In genomic region chr1:224276768-224277487, GRCh38 we compare ENCODE assay signal across 11 cellular contexts.
"Had no signal": no experiment of that assay in that cellular context is flagged by ENCODE, and none has a peak within 500 bp of the region (broad histone marks: within the 10 kb centered on the region; RNA-seq: fewer than 3 reads in every experiment).

No MANE protein-coding gene starts in this region.

- H3K4me3 Mint-ChIP-seq: activated B cell treated with CpG ODN at 0.5 μM for 24 hours; activated naive CD8-positive, alpha-beta T cell treated with anti-CD3 and anti-CD28 coated beads, Interleukin-2, amount 50 U/mL, for 24 hours; nephron progenitor cell; T-cell had no signal

- H3K9me3 Mint-ChIP-seq: activated B cell treated with CpG ODN at 0.5 μM for 24 hours; activated naive CD8-positive, alpha-beta T cell treated with anti-CD3 and anti-CD28 coated beads, Interleukin-2, amount 50 U/mL, for 24 hours; nephron progenitor cell; T-cell had no signal

- DNase-seq: activated B cell treated with CpG ODN at 0.5 μM for 24 hours; activated gamma-delta T cell; activated naive CD8-positive, alpha-beta T cell treated with anti-CD3 and anti-CD28 coated beads, Interleukin-2, amount 50 U/mL, for 24 hours; esophagus squamous epithelium; foreskin fibroblast; mammary epithelial cell; nephron progenitor cell; stimulated activated CD4-positive, alpha-beta T cell treated with anti-CD3 and anti-CD28 coated beads, Interleukin-4, amount 100 ng/mL, for 1 hour; T-cell had no signal

- H3K27me3 Mint-ChIP-seq: activated B cell treated with CpG ODN at 0.5 μM for 24 hours; activated naive CD8-positive, alpha-beta T cell treated with anti-CD3 and anti-CD28 coated beads, Interleukin-2, amount 50 U/mL, for 24 hours; T-cell had no signal

- H3K4me3 ChIP-seq: ascending aorta, esophagus squamous epithelium had no signal

- H3K27ac ChIP-seq: ascending aorta, esophagus squamous epithelium had no signal

- H3K4me1 ChIP-seq: ascending aorta, esophagus squamous epithelium had no signal

- ATAC-seq: activated naive CD8-positive, alpha-beta T cell treated with anti-CD3 and anti-CD28 coated beads, Interleukin-2, amount 50 U/mL, for 24 hours; left lobe of liver; T-cell had no signal

- H3K9me3 ChIP-seq: ascending aorta, esophagus squamous epithelium had no signal

- H3K27ac Mint-ChIP-seq: activated B cell treated with CpG ODN at 0.5 μM for 24 hours; activated naive CD8-positive, alpha-beta T cell treated with anti-CD3 and anti-CD28 coated beads, Interleukin-2, amount 50 U/mL, for 24 hours had no signal

- H3K4me1 Mint-ChIP-seq: activated B cell treated with CpG ODN at 0.5 μM for 24 hours; activated naive CD8-positive, alpha-beta T cell treated with anti-CD3 and anti-CD28 coated beads, Interleukin-2, amount 50 U/mL, for 24 hours; nephron progenitor cell; T-cell had no signal
